In the genomic region with DNA sequence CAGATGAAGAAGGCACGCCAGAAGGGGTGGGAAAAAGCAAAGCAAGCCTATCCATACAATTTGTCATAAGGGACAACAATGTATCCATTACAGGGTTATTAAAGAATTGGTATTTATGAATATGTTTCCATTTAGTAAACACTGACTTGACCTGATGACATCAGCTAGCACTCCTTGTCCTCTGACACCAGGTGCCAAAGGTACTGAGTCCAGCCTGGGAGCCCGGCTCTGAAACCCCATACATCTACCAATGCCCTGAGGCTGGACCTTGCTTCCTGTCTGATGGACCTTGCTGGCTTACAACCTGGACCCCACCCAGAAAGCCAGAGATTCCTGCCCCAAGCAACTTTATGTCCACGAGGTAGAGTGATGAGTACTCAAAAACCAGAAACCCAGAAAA, we compare ENCODE assay signal across 10 cellular contexts.
"Had no signal": no experiment of that assay in that cellular context is flagged by ENCODE, and none has a peak within 500 bp of the region (broad histone marks: within the 10 kb centered on the region; RNA-seq: fewer than 3 reads in every experiment).

No MANE protein-coding gene starts in this region.

- H3K4me3 ChIP-seq: GM23248, HAP-1 had no signal

- H3K4me1 ChIP-seq: HAP-1 had no signal

- H3K36me3 ChIP-seq: HAP-1 had no signal

- DNase-seq: GM23248, GOT3, H7, HFFc6, KBM-7 had no signal

- ATAC-seq: HCT116, HepG2 had no signal

- H2AFZ ChIP-seq: GM23248 had no signal

- H3K4me2 ChIP-seq: KMS-11 had no signal

- H3K27ac ChIP-seq: GM23248, HL-60, KMS-11 had no signal

- H3K9me3 ChIP-seq: HAP-1 had no signal
